In genomic region chr16:21819617-21820016, GRCh38 we compare ENCODE assay signal across 8 cellular contexts. TPM values are rescaled to one million over a fixed set of nuclear protein-coding genes. Genes with fewer than 3 reads are reported as not detected.
DNase-seq lines count a peak whose midpoint lies in the region; ATAC-seq and TF ChIP-seq lines count a peak whose summit lies in the region.
"Not testable (repeated sequence)": the region's sequence is repeated elsewhere in the genome, so short reads cannot be mapped to it uniquely, and the experiment has no call there.

No MANE protein-coding gene starts in this region.

- TF ChIP-seq POLR2A in gastroesophageal sphincter (IDR thresholded peaks at IDR 0.05); sigmoid colon (IDR thresholded peaks at IDR 0.05): not testable (repeated sequence)

- TF ChIP-seq EP300 in gastroesophageal sphincter (IDR thresholded peaks at IDR 0.05); sigmoid colon (IDR thresholded peaks at IDR 0.05): not testable (repeated sequence)

- not testable (repeated sequence) for H3K36me3 Mint-ChIP-seq in activated CD8-positive, alpha-beta memory T cell treated with anti-CD3 and anti-CD28 coated beads, Interleukin-2, amount 10 ng/mL, durations not matched to agents 7 days and 5 days; chondrocyte (ENCODE audit: low read depth)

- H3K4me3 ChIP-seq in GM06990 (replicated peaks; ENCODE audit: low read depth, low read length) = peak overlapping the region; percentile 76
- H3K4me3 ChIP-seq in OCI-LY1 (ENCODE audit: low read depth, low read length, poor library complexity, severe bottlenecking) = peak overlapping the region; percentile 65
- H3K4me3 ChIP-seq in gastroesophageal sphincter = peak overlapping the region; percentile 55 to 61
- H3K4me3 ChIP-seq in mononuclear cell (ENCODE audit: low read length) = peak overlapping the region; percentile 46
- peak overlapping the region; percentile 49 to 64 (median 54) for H3K4me3 ChIP-seq in sigmoid colon
- peak overlapping the region; percentile 39 for H3K4me3 ChIP-seq in urinary bladder (ENCODE audit: low read depth, low read length)

- intact Hi-C loops in sigmoid colon (cut with DNase I) = not testable (repeated sequence)

- H3F3A ChIP-seq in OCI-LY1 (ENCODE audit: insufficient read depth, low read length) = not testable (repeated sequence)

- H3K4me2 ChIP-seq in OCI-LY1 (ENCODE audit: low read length) = peak overlapping the region; percentile 74

- not testable (repeated sequence) for TF ChIP-seq CTCF in GM06990 (IDR thresholded peaks at IDR 0.05; ENCODE audit: insufficient read depth, low read length, poor library complexity, severe bottlenecking); OCI-LY1 (IDR thresholded peaks at IDR 0.05; ENCODE audit: low read length); chondrocyte (IDR thresholded peaks at IDR 0.05); gastroesophageal sphincter (IDR thresholded peaks at IDR 0.05); sigmoid colon (IDR thresholded peaks at IDR 0.05)

- H3K79me2 ChIP-seq in OCI-LY1 (ENCODE audit: insufficient read depth, low read length) = not testable (repeated sequence)

- CTCF ChIA-PET in activated CD8-positive, alpha-beta memory T cell treated with anti-CD3 and anti-CD28 coated beads, Interleukin-2, amount 10 ng/mL, durations not matched to agents 7 days and 5 days (lab: Charles Lee) = interaction anchor here (1.6 to 1.7 kb wide), 2 partner anchors 115 to 258 kb away, joined by 4 to 5 read pairs; no protein-coding TSS in a partner anchor

- not testable (repeated sequence) for H3K27me3 ChIP-seq in GM06990 (replicated peaks; ENCODE audit: control insufficient read depth, insufficient read depth, low read length); OCI-LY1 (ENCODE audit: insufficient read depth, low read length); gastroesophageal sphincter; mononuclear cell (ENCODE audit: insufficient read depth, low read length); sigmoid colon

- not testable (repeated sequence) for DNase-seq in GM06990 (ENCODE audit: extremely low read depth, insufficient read length); activated CD8-positive, alpha-beta memory T cell treated with anti-CD3 and anti-CD28 coated beads, Interleukin-2, amount 10 ng/mL, durations not matched to agents 7 days and 5 days; chondrocyte (ENCODE audit: low spot score); sigmoid colon

- peak overlapping the region; percentile 78 for H3K27ac ChIP-seq in OCI-LY1 (ENCODE audit: low read depth, low read length, poor library complexity, severe bottlenecking)
- H3K27ac ChIP-seq in gastroesophageal sphincter = peak overlapping the region in 3 of 4 donors; percentile 76 to 79 (median 79)
- peak overlapping the region; percentile 74 to 82 (median 76) for H3K27ac ChIP-seq in sigmoid colon
- H3K27ac ChIP-seq in urinary bladder (ENCODE audit: low read depth) = not testable (repeated sequence)

- H3K9ac ChIP-seq in OCI-LY1 (ENCODE audit: low read length) = peak overlapping the region; percentile 96

- ATAC-seq in activated CD8-positive, alpha-beta memory T cell treated with anti-CD3 and anti-CD28 coated beads, Interleukin-2, amount 10 ng/mL, durations not matched to agents 7 days and 5 days; gastroesophageal sphincter: not testable (repeated sequence)

- H3K4me1 Mint-ChIP-seq in activated CD8-positive, alpha-beta memory T cell treated with anti-CD3 and anti-CD28 coated beads, Interleukin-2, amount 10 ng/mL, durations not matched to agents 7 days and 5 days = peaks cover 22% of the 10 kb centered on the region
- peaks cover 12% of the 10 kb centered on the region for H3K4me1 Mint-ChIP-seq in chondrocyte (ENCODE audit: low read depth)

- H3K4me1 ChIP-seq in OCI-LY1 (ENCODE audit: insufficient read depth, low read length, severe bottlenecking) (peaks cover 20% of the 10 kb centered on the region), gastroesophageal sphincter (peaks cover 0 to 14% (median 3%) of the 10 kb centered on the region in 3 donors), mononuclear cell (ENCODE audit: insufficient read depth, low read length) (peaks cover 13% of the 10 kb centered on the region)
- not testable (repeated sequence) for H3K4me1 ChIP-seq in sigmoid colon; urinary bladder (ENCODE audit: insufficient read depth)

- H3K9me2 ChIP-seq in OCI-LY1 (ENCODE audit: low read depth, low read length) = not testable (repeated sequence)

- not testable (repeated sequence) for H3K9me3 Mint-ChIP-seq in activated CD8-positive, alpha-beta memory T cell treated with anti-CD3 and anti-CD28 coated beads, Interleukin-2, amount 10 ng/mL, durations not matched to agents 7 days and 5 days (ENCODE audit: low read depth); chondrocyte (ENCODE audit: low read depth)

- not testable (repeated sequence) for H3K9me3 ChIP-seq in OCI-LY1 (ENCODE audit: low read length); gastroesophageal sphincter; mononuclear cell (ENCODE audit: low read depth, low read length); sigmoid colon

- not testable (repeated sequence) for H3K36me3 ChIP-seq in GM06990 (ENCODE audit: control insufficient read depth, insufficient read depth, low read length); urinary bladder (ENCODE audit: insufficient read depth)
- H3K36me3 ChIP-seq in OCI-LY1 (ENCODE audit: insufficient read depth, low read length) = peaks cover 16% of the 10 kb centered on the region; the same call in 1 of the 2 replicates
- peaks cover 0 to 21% of the 10 kb centered on the region in 2 donors for H3K36me3 ChIP-seq in gastroesophageal sphincter
- H3K36me3 ChIP-seq in sigmoid colon = peaks cover 0 to 12% (median 0%) of the 10 kb centered on the region in 4 donors

- WGBS in gastroesophageal sphincter (ENCODE audit: low coverage in 1 of 2), 2 donors = 29 to 71% methylated on average over 5 to 10 of the region's 10 CpGs
- WGBS in sigmoid colon, 2 donors = 45 to 64% methylated on average over 9 of the region's 10 CpGs
- WGBS in urinary bladder = 49% methylated on average over 9 of the region's 10 CpGs

- H4K20me1 ChIP-seq in OCI-LY1 (ENCODE audit: insufficient read depth, low read length) = not testable (repeated sequence)

- H3K27me3 Mint-ChIP-seq in activated CD8-positive, alpha-beta memory T cell treated with anti-CD3 and anti-CD28 coated beads, Interleukin-2, amount 10 ng/mL, durations not matched to agents 7 days and 5 days; chondrocyte (ENCODE audit: low read depth): not testable (repeated sequence)

- H3K27ac Mint-ChIP-seq in activated CD8-positive, alpha-beta memory T cell treated with anti-CD3 and anti-CD28 coated beads, Interleukin-2, amount 10 ng/mL, durations not matched to agents 7 days and 5 days = peak overlapping the region; percentile 95
- H3K27ac Mint-ChIP-seq in chondrocyte (ENCODE audit: unreplicated experiment) = not testable (repeated sequence)

- H3K4me3 Mint-ChIP-seq in activated CD8-positive, alpha-beta memory T cell treated with anti-CD3 and anti-CD28 coated beads, Interleukin-2, amount 10 ng/mL, durations not matched to agents 7 days and 5 days = peak overlapping the region; percentile 86
- H3K4me3 Mint-ChIP-seq in chondrocyte (ENCODE audit: unreplicated experiment) = peak overlapping the region; percentile 80

- H2AFZ ChIP-seq in OCI-LY1 (ENCODE audit: low read length) = not testable (repeated sequence)

RNA-seq across cellular contexts. Expression of gene NPIPB4, which starts 37.9 kb away (rescaled TPM):
- 100 to 1,000 TPM; 196 to 272 TPM for total RNA-seq in activated CD8-positive, alpha-beta memory T cell treated with anti-CD3 and anti-CD28 coated beads, Interleukin-2, amount 10 ng/mL, durations not matched to agents 7 days and 5 days
- 78.5 to 116 TPM (median 81.4 TPM) in 3 replicates for total RNA-seq in chondrocyte
- 10 to 100 TPM in 3 of 4 donors, 1 to 10 TPM in 1; 2.6 to 98.7 (median 49.4) TPM for total RNA-seq in gastroesophageal sphincter
- 75.5 TPM for total RNA-seq in mononuclear cell
- total RNA-seq in sigmoid colon = 10 to 100 TPM; 33.9 to 85.3 (median 51.0) TPM
- polyA plus RNA-seq in sigmoid colon = 10 to 100 TPM in 1 of 3 donors, 1 to 10 TPM in 2; 3.6 to 58.2 (median 4.4) TPM
- total RNA-seq in urinary bladder = 138 TPM
- 13.8 TPM for polyA plus RNA-seq in urinary bladder
